ENCODE assay signal across 30 cellular contexts in genomic region chr1:6534248-6534647, GRCh38. TPM values are rescaled to one million over a fixed set of nuclear protein-coding genes. Genes with fewer than 3 reads are reported as not detected.
A peak's percentile ranks its signal among the peaks of the same experiment; 100 is the strongest.
DNase-seq lines count a peak whose midpoint lies in the region; ATAC-seq, FAIRE-seq and TF ChIP-seq lines count a peak whose summit lies in the region.
"Had no signal": no experiment of that assay in that cellular context is flagged by ENCODE, and none has a peak within 500 bp of the region (broad histone marks: within the 10 kb centered on the region; RNA-seq: fewer than 3 reads in every experiment).

No MANE protein-coding gene starts in this region.

- H3K9me1 ChIP-seq in IMR-90 (ENCODE audit: insufficient read depth, low read length), result peaks cover 7% of the 10 kb centered on the region; the same call in 1 of the 2 replicates

- H3K79me2 ChIP-seq in osteoblast (ENCODE audit: insufficient read depth, low read length), result peaks cover 8% of the 10 kb centered on the region

- H2AK9ac ChIP-seq in IMR-90 (replicated peaks; ENCODE audit: low read depth, low read length, poor library complexity), result peak overlapping the region; percentile 50

- H3K4me1 ChIP-seq in IMR-90 (ENCODE audit: control insufficient read depth, insufficient read depth, low read length) (no peaks in the 10 kb centered on the region), kidney (ENCODE audit: control insufficient read depth in 1 of 2, insufficient read depth in 1 of 2, low read depth in 1 of 2, low read length in 2 of 2) (no peaks in the 10 kb centered on the region), osteoblast (ENCODE audit: insufficient read depth, low read length) (peaks cover 3% of the 10 kb centered on the region)
- H3K4me1 ChIP-seq: BE2C had no signal

- H2BK5ac ChIP-seq in IMR-90 (ENCODE audit: low read depth, low read length, poor library complexity, severe bottlenecking), result no peak overlapping the region

- H2AFZ ChIP-seq in IMR-90 (replicated peaks; ENCODE audit: low read length, poor library complexity), result no peak overlapping the region
- H2AFZ ChIP-seq in osteoblast (ENCODE audit: low read length), result no peak overlapping the region

- H4K8ac ChIP-seq in IMR-90 (ENCODE audit: low read depth in 2 of 2, low read length in 2 of 2), result no peak overlapping the region

- no peak for TF ChIP-seq POLR2A in IMR-90 (IDR thresholded peaks at IDR 0.05; ENCODE audit: low read depth, low read length)

- no peak overlapping the region for H3K27ac ChIP-seq in IMR-90 (ENCODE audit: insufficient read depth, low read length)
- H3K27ac ChIP-seq in kidney (ENCODE audit: low read depth in 2 of 2, low read length in 2 of 2), result no peak overlapping the region
- no peak overlapping the region for H3K27ac ChIP-seq in osteoblast (ENCODE audit: low read depth, low read length)

- no peak overlapping the region; the same call in 1 of the 2 replicates for H3K4ac ChIP-seq in IMR-90 (ENCODE audit: low read depth, low read length)

- dilution Hi-C loops in IMR-90 (cut with HindIII; ENCODE audit: low sequenced_read_pairs, unreplicated experiment), result no loop called here

- H3K36me3 Mint-ChIP-seq in activated T-cell treated with anti-CD3 and anti-CD28 coated beads, Interleukin-2, amount 50 U/mL, for 24 hours (ENCODE audit: low read depth), result peaks cover 84% of the 10 kb centered on the region

- H4K20me1 ChIP-seq in IMR-90 (ENCODE audit: insufficient read depth, low read length) (peaks cover 17% of the 10 kb centered on the region), osteoblast (ENCODE audit: insufficient read depth, low read length) (peaks cover 7% of the 10 kb centered on the region)

- TF ChIP-seq CTCF in IMR-90 (conservative IDR thresholded peaks at IDR 0.05; ENCODE audit: low read depth, low read length) (no peak), kidney (IDR thresholded peaks at IDR 0.05; ENCODE audit: borderline replicate concordance, extremely low read depth, insufficient read depth) (no peak), osteoblast (IDR thresholded peaks at IDR 0.05; ENCODE audit: extremely low read depth, low read depth, low read length) (no peak)

- H3K27me3 Mint-ChIP-seq in activated T-cell treated with anti-CD3 and anti-CD28 coated beads, Interleukin-2, amount 50 U/mL, for 24 hours, result no peaks in the 10 kb centered on the region
- H3K27me3 Mint-ChIP-seq: CD8-positive, alpha-beta memory T cell had no signal

- peaks cover 36% of the 10 kb centered on the region for H3K36me3 ChIP-seq in IMR-90 (ENCODE audit: control insufficient read depth, insufficient read depth, low read length)
- peaks cover 14 to 29% of the 10 kb centered on the region in 2 donors for H3K36me3 ChIP-seq in kidney (ENCODE audit: control insufficient read depth in 1 of 2, insufficient read depth in 2 of 2, low read length in 2 of 2)
- peaks cover 45% of the 10 kb centered on the region for H3K36me3 ChIP-seq in osteoblast (ENCODE audit: insufficient read depth, low read length)

- no TSS peak for BruUV-seq in IMR-90 (replicated peaks; lab: Mats Ljungman, UMichigan)

- CTCF ChIA-PET in IMR-90 (lab: Yijun Ruan, JAX), result interaction anchor here (2.4 kb wide), 1 partner anchor 11 kb away, joined by 6 read pairs; no protein-coding TSS in a partner anchor

- no peak overlapping the region for H2AK5ac ChIP-seq in IMR-90 (ENCODE audit: low read depth, low read length)

- no peak for FAIRE-seq in kidney (lab: Jason Lieb, UNC)
- FAIRE-seq: GM12892, GM19239, H1, HTR-8/SVneo had no signal

- H3K27ac Mint-ChIP-seq in activated T-cell treated with anti-CD3 and anti-CD28 coated beads, Interleukin-2, amount 50 U/mL, for 24 hours, result peak overlapping the region; percentile 26

- no peak overlapping the region for H2BK20ac ChIP-seq in IMR-90 (ENCODE audit: low read depth, low read length)

- DNase-seq in activated T-cell treated with anti-CD3 and anti-CD28 coated beads, Interleukin-2, amount 50 U/mL, for 24 hours, result no peak
- DNase-seq in activated T-cell treated with anti-CD3 and anti-CD28 coated beads, Interleukin-2, amount 50 U/mL, for 1 hour, result no peak
- DNase-seq in IMR-90, result no peak
- DNase-seq in kidney, result peak; percentile 23
- peak; percentile 43 for DNase-seq in osteoblast (ENCODE audit: insufficient read length, low spot score, missing footprints)
- DNase-seq in NCI-H2081 treated with DMSO at 0.1 percent for 48 hours (lab: John Stamatoyannopoulos, UW), result no peak
- no peak for DNase-seq in amniotic stem cell (lab: John Stamatoyannopoulos, UW)
- DNase-seq: 8988T; ACHN; BE2C; Calu3; CD8-positive, alpha-beta memory T cell; DMS153; DND-41; KG1; MM.1S; NCI-H1694; NCI-H2029 treated with DMSO at 0.1 percent for 48 hours; NCI-H2227 treated with DMSO at 0.1 percent for 48 hours; NCI-H69; SHP77 treated with DMSO at 0.1 percent for 48 hours had no signal

- H3K18ac ChIP-seq in IMR-90 (ENCODE audit: low read depth, low read length), result no peak overlapping the region

- no peak overlapping the region for H4K91ac ChIP-seq in IMR-90 (ENCODE audit: insufficient read depth, low read depth, low read length)

- POLR2A ChIA-PET in IMR-90 (lab: Charles Lee; ENCODE audit: unreplicated experiment), result no interaction called here

- no peak overlapping the region for H3K23ac ChIP-seq in IMR-90 (ENCODE audit: low read depth, low read length)

- H2BK15ac ChIP-seq in IMR-90 (ENCODE audit: low read depth, low read length), result no peak overlapping the region

- H3K4me3 ChIP-seq in IMR-90 (ENCODE audit: insufficient read depth, low read depth, low read length), result no peak overlapping the region
- no peak overlapping the region for H3K4me3 ChIP-seq in kidney (ENCODE audit: low read length in 2 of 2)
- no peak overlapping the region for H3K4me3 ChIP-seq in osteoblast (ENCODE audit: insufficient read depth, low read length)

- H3K9ac ChIP-seq in IMR-90 (ENCODE audit: low read depth, low read length), result no peak overlapping the region
- no peak overlapping the region for H3K9ac ChIP-seq in kidney (ENCODE audit: low read length in 2 of 2)

- H3K4me2 ChIP-seq in IMR-90 (ENCODE audit: low read depth, low read length) (no peak overlapping the region), osteoblast (ENCODE audit: insufficient read depth, low read length) (no peak overlapping the region)

- intact Hi-C loops in IMR-90 (cut with micrococcal nuclease) (no loop called here), kidney (cut with DNase I) (no loop called here)

- H3K14ac ChIP-seq in IMR-90 (replicated peaks; ENCODE audit: low read depth, low read length), result no peak overlapping the region

- in situ Hi-C loops in IMR-90 (cut with MboI; ENCODE audit: low sequenced_read_pairs), result no loop called here

- H3K79me1 ChIP-seq in IMR-90 (ENCODE audit: low read depth in 1 of 2, low read length in 2 of 2), result peaks cover 13 to 18% of the 10 kb centered on the region in 2 experiments; a peak in 3 of 4 replicates

- H3K9me3 ChIP-seq in IMR-90 (ENCODE audit: control insufficient read depth, insufficient read depth, low read length) (no peaks in the 10 kb centered on the region), kidney (ENCODE audit: control insufficient read depth in 1 of 2, low read length in 2 of 2) (no peaks in the 10 kb centered on the region), osteoblast (ENCODE audit: low read depth, low read length) (no peaks in the 10 kb centered on the region)
- H3K9me3 ChIP-seq: BE2C had no signal

- H3K27me3 ChIP-seq in IMR-90 (ENCODE audit: control insufficient read depth, insufficient read depth, low read length), result no peaks in the 10 kb centered on the region
- H3K27me3 ChIP-seq in osteoblast (ENCODE audit: insufficient read depth, low read length), result no peaks in the 10 kb centered on the region
- H3K27me3 ChIP-seq: BE2C had no signal

- no peak for TF ChIP-seq RAD21 in IMR-90 (IDR thresholded peaks at IDR 0.05; ENCODE audit: low read length)

- H4K5ac ChIP-seq in IMR-90 (ENCODE audit: low read depth, low read length), result no peak overlapping the region

- H3K56ac ChIP-seq in IMR-90 (ENCODE audit: extremely low read depth, insufficient read depth, low read length), result peak overlapping the region; percentile 6; the same call in 1 of the 2 replicates

- H2BK120ac ChIP-seq in IMR-90 (ENCODE audit: low read depth, low read length), result no peak overlapping the region

- WGBS in IMR-90 (ENCODE audit: extremely low coverage in 2 of 2, insufficient read length in 1 of 2), 2 experiments, result 80% methylated on average over 1 of the region's 5 CpGs; no CpG with 5 or more reads in 1 of the 2 experiments

- peaks cover 11% of the 10 kb centered on the region for H3K4me1 Mint-ChIP-seq in activated T-cell treated with anti-CD3 and anti-CD28 coated beads, Interleukin-2, amount 50 U/mL, for 24 hours (ENCODE audit: low read depth)

- H3K4me3 Mint-ChIP-seq in activated T-cell treated with anti-CD3 and anti-CD28 coated beads, Interleukin-2, amount 50 U/mL, for 24 hours, result no peak overlapping the region
- H3K4me3 Mint-ChIP-seq: CD14-positive monocyte; CD8-positive, alpha-beta memory T cell had no signal

- ATAC-seq in IMR-90 (ENCODE audit: low read depth) (no peak), HG02970 (IDR thresholded peaks at IDR 0.05; ENCODE audit: low FRiP score, unreplicated experiment) (no peak)
- ATAC-seq: HCT116, Panc1 had no signal

- no peaks in the 10 kb centered on the region for H3K9me3 Mint-ChIP-seq in activated T-cell treated with anti-CD3 and anti-CD28 coated beads, Interleukin-2, amount 50 U/mL, for 24 hours
- H3K9me3 Mint-ChIP-seq: CD14-positive monocyte; CD8-positive, alpha-beta memory T cell had no signal

RNA-seq across cellular contexts. Expression of gene NOL9, which starts 20.1 kb away (rescaled TPM):
- total RNA-seq in IMR-90 (2012; rRNA removed) (19.2 and 21.4 TPM in 2 replicates), kidney (28.7 TPM), osteoblast (31.1 and 32.1 TPM in 2 replicates)
- polyA plus RNA-seq in IMR-90 (2012; rRNA removed) (12.4 and 13.0 TPM in 2 replicates), kidney (ENCODE audit: insufficient read depth, low read depth, low replicate concordance) (4.3 TPM)
- 4.2 and 5.3 TPM in 2 replicates for polyA plus RNA-seq in IMR-90 (2012; cell fraction: cytosol; rRNA removed)
- 7.7 and 27.7 TPM in 2 replicates for polyA plus RNA-seq in IMR-90 (2012; cell fraction: nucleus; rRNA removed; ENCODE audit: low replicate concordance)

RNA-seq across cellular contexts. Expression of gene TAS1R1, which starts 20.9 kb away (rescaled TPM):
- total RNA-seq in IMR-90 (2012; rRNA removed), result not detected in 2 replicates
- 0.05 and 0.10 TPM in 2 replicates for polyA plus RNA-seq in IMR-90 (2012; rRNA removed)
- polyA plus RNA-seq in IMR-90 (2012; cell fraction: cytosol; rRNA removed), result 0.05 TPM in 1 of 2 replicates, not detected in the other
- 0.09 and 0.15 TPM in 2 replicates for polyA plus RNA-seq in IMR-90 (2012; cell fraction: nucleus; rRNA removed; ENCODE audit: low replicate concordance)
- total RNA-seq in kidney, result not detected
- polyA plus RNA-seq in kidney (ENCODE audit: insufficient read depth, low read depth, low replicate concordance), result not detected
- total RNA-seq in osteoblast, result under 0.01 and 0.29 TPM in 2 replicates
- total RNA-seq: Calu3; CD8-positive, alpha-beta memory T cell; H1; NCI-H460 had no signal
- polyA plus RNA-seq: CD14-positive monocyte; CD8-positive, alpha-beta memory T cell had no signal

RNA-seq across cellular contexts. Expression of gene PLEKHG5, which starts 42.8 kb away (rescaled TPM):
- total RNA-seq in IMR-90 (2012; rRNA removed), result 4.8 and 5.0 TPM in 2 replicates
- polyA plus RNA-seq in IMR-90 (2012; rRNA removed), result 11.6 and 13.7 TPM in 2 replicates
- polyA plus RNA-seq in IMR-90 (2012; cell fraction: cytosol; rRNA removed), result 4.8 and 7.8 TPM in 2 replicates
- 61.6 and 111 TPM in 2 replicates for polyA plus RNA-seq in IMR-90 (2012; cell fraction: nucleus; rRNA removed; ENCODE audit: low replicate concordance)
- total RNA-seq in kidney, result 14.0 TPM
- 4.4 TPM for polyA plus RNA-seq in kidney (ENCODE audit: insufficient read depth, low read depth, low replicate concordance)
- total RNA-seq in osteoblast, result 11.2 and 13.3 TPM in 2 replicates
- polyA plus RNA-seq: CD14-positive monocyte had no signal

RNA-seq across cellular contexts. Expression of gene ZBTB48, which starts 45.5 kb away (rescaled TPM):
- total RNA-seq in IMR-90 (2012; rRNA removed) (9.3 and 10.3 TPM in 2 replicates), kidney (45.5 TPM), osteoblast (11.5 and 14.5 TPM in 2 replicates)
- polyA plus RNA-seq in IMR-90 (2012; rRNA removed) (17.5 and 19.7 TPM in 2 replicates), kidney (ENCODE audit: insufficient read depth, low read depth, low replicate concordance) (27.1 TPM)
- polyA plus RNA-seq in IMR-90 (2012; cell fraction: cytosol; rRNA removed), result 10.0 and 15.6 TPM in 2 replicates
- 61.7 and 153 TPM in 2 replicates for polyA plus RNA-seq in IMR-90 (2012; cell fraction: nucleus; rRNA removed; ENCODE audit: low replicate concordance)

Comparison
In these comparisons a context has a peak if more than half of its experiments do, and no peak if none do; other contexts are left out.
1. DNase-seq: peak in kidney (single experiment) and osteoblast (single experiment); none in activated T-cell treated with anti-CD3 and anti-CD28 coated beads, Interleukin-2, amount 50 U/mL, for 24 hours (single experiment), activated T-cell treated with anti-CD3 and anti-CD28 coated beads, Interleukin-2, amount 50 U/mL, for 1 hour (single experiment), IMR-90 (single experiment), NCI-H2081 treated with DMSO at 0.1 percent for 48 hours (single experiment) and amniotic stem cell (single experiment).